ENCODE assay signal across 28 cellular contexts in genomic region chrX:41604154-41604553, GRCh38.
DNase-seq lines count a peak whose midpoint lies in the region; ATAC-seq, FAIRE-seq and TF ChIP-seq lines count a peak whose summit lies in the region.
"Had no signal": no experiment of that assay in that cellular context is flagged by ENCODE, and none has a peak within 500 bp of the region (broad histone marks: within the 10 kb centered on the region; RNA-seq: fewer than 3 reads in every experiment).

No MANE protein-coding gene starts in this region.

- peak overlapping the region; percentile 36 to 78 (median 62); a peak in 5 of 7 replicates for H3K27ac Mint-ChIP-seq in H9
- peak overlapping the region; percentile 85 for H3K27ac Mint-ChIP-seq in glutamatergic neuron (ENCODE audit: unreplicated experiment)
- H3K27ac Mint-ChIP-seq: activated CD4-positive, alpha-beta T cell treated with anti-CD3 and anti-CD28 coated beads, Interleukin-2, amount 10 ng/mL, durations not matched to agents 7 days and 5 days; activated naive CD4-positive, alpha-beta T cell treated with anti-CD3 and anti-CD28 coated beads, Interleukin-2, amount 50 U/mL, for 24 hours; CD4-positive, alpha-beta memory T cell had no signal

- no peaks in the 10 kb centered on the region for H3K9me3 ChIP-seq in A549
- H3K9me3 ChIP-seq in H9 (ENCODE audit: control insufficient read depth, low read depth, low read length), result no peaks in the 10 kb centered on the region
- no peaks in the 10 kb centered on the region for H3K9me3 ChIP-seq in SJCRH30 (replicated peaks)
- H3K9me3 ChIP-seq: gastrocnemius medialis, mucosa of descending colon, Peyer's patch, testis had no signal

- H3K4me3 Mint-ChIP-seq in H9 (no peak overlapping the region; a peak in 1 of 5 replicates), glutamatergic neuron (ENCODE audit: unreplicated experiment) (no peak overlapping the region)
- H3K4me3 Mint-ChIP-seq: activated CD4-positive, alpha-beta T cell treated with anti-CD3 and anti-CD28 coated beads, Interleukin-2, amount 10 ng/mL, durations not matched to agents 7 days and 5 days; activated naive CD4-positive, alpha-beta T cell treated with anti-CD3 and anti-CD28 coated beads, Interleukin-2, amount 50 U/mL, for 24 hours; CD4-positive, alpha-beta memory T cell; neural crest cell had no signal

- H3T11ph ChIP-seq in H9 (ENCODE audit: low read length), result no peak overlapping the region

- no peak overlapping the region for H3K14ac ChIP-seq in H9 (ENCODE audit: insufficient read depth, low read length)

- POLR2A ChIA-PET in A549 (lab: Yijun Ruan, JAX), result no interaction called here

- H2BK12ac ChIP-seq in H9 (ENCODE audit: insufficient read length, low read depth, low read length), result no peak overlapping the region

- H3K18ac ChIP-seq in H9 (ENCODE audit: insufficient read length, low read depth, low read length), result no peak overlapping the region

- H3K36me3 ChIP-seq in SJCRH30, result no peaks in the 10 kb centered on the region
- H3K36me3 ChIP-seq: gastrocnemius medialis, Peyer's patch, WERI-Rb-1 had no signal

- H3K36me3 Mint-ChIP-seq in H9 (ENCODE audit: insufficient read depth in 1 of 3, low read depth in 3 of 3), result peaks cover 2 to 12% (median 5%) of the 10 kb centered on the region in 3 experiments; a peak in 5 of 7 replicates
- no peaks in the 10 kb centered on the region for H3K36me3 Mint-ChIP-seq in glutamatergic neuron (ENCODE audit: unreplicated experiment)

- CTCF ChIA-PET in A549 (lab: Yijun Ruan, JAX), result no interaction called here

- no peaks in the 10 kb centered on the region for H3K4me1 ChIP-seq in A549
- peaks cover 14% of the 10 kb centered on the region; the same call in 1 of the 2 replicates for H3K4me1 ChIP-seq in H9 (ENCODE audit: insufficient read depth, low read length)
- peaks cover 34% of the 10 kb centered on the region for H3K4me1 ChIP-seq in SJCRH30
- H3K4me1 ChIP-seq: gastrocnemius medialis, parathyroid adenoma, Peyer's patch, testis had no signal

- 97% methylated on average over 3 of the region's 3 CpGs for WGBS in A549 (ENCODE audit: missing lambda C conversion rate)
- WGBS in H9 (ENCODE audit: extremely low coverage, insufficient read length, low lambda C conversion rate), result no CpG with 5 or more reads among the region's 3 CpGs

- H3K79me2 ChIP-seq in H9 (ENCODE audit: insufficient read depth, low read length), result no peaks in the 10 kb centered on the region
- H3K79me2 ChIP-seq: parathyroid adenoma had no signal

- peak; percentile 79 for FAIRE-seq in A549 (lab: Jason Lieb, UNC)

- intact Hi-C loops in Right ventricle myocardium inferior (cut with DNase I), result no loop called here

- no peaks in the 10 kb centered on the region for H3K27me3 ChIP-seq in H9 (ENCODE audit: insufficient read depth, low read length)
- H3K27me3 ChIP-seq in SJCRH30, result no peaks in the 10 kb centered on the region
- H3K27me3 ChIP-seq: gastrocnemius medialis, Peyer's patch, testis had no signal

- H4K5ac ChIP-seq in H9 (ENCODE audit: insufficient read length, low read depth, low read length), result no peak overlapping the region

- H3K9me3 Mint-ChIP-seq in H9 (peaks cover 28 to 34% of the 10 kb centered on the region in 2 experiments; a peak in 4 of 5 replicates), glutamatergic neuron (ENCODE audit: unreplicated experiment) (peaks cover 4% of the 10 kb centered on the region)
- H3K9me3 Mint-ChIP-seq: activated CD4-positive, alpha-beta T cell treated with anti-CD3 and anti-CD28 coated beads, Interleukin-2, amount 10 ng/mL, durations not matched to agents 7 days and 5 days; activated naive CD4-positive, alpha-beta T cell treated with anti-CD3 and anti-CD28 coated beads, Interleukin-2, amount 50 U/mL, for 24 hours had no signal

- TF ChIP-seq EP300 in A549 (IDR thresholded peaks at IDR 0.05), result no peak

- no peaks in the 10 kb centered on the region for H4K20me1 ChIP-seq in H9 (ENCODE audit: control insufficient read depth, insufficient read depth, insufficient read length)

- no peak overlapping the region for H2BK120ac ChIP-seq in H9 (ENCODE audit: low read depth, low read length, poor library complexity, severe bottlenecking)

- TF ChIP-seq CTCF in A549 (IDR thresholded peaks at IDR 0.05) (no peak), H9 (conservative IDR thresholded peaks at IDR 0.05) (no peak), glutamatergic neuron (IDR thresholded peaks at IDR 0.05; ENCODE audit: partially characterized antibody, unreplicated experiment) (no peak)

- no peak overlapping the region for H2AFZ ChIP-seq in H9 (ENCODE audit: low read length)
- H2AFZ ChIP-seq: parathyroid adenoma had no signal

- no peak overlapping the region for H2BK15ac ChIP-seq in H9 (ENCODE audit: low read depth, low read length)

- H3K27me3 Mint-ChIP-seq in H9 (ENCODE audit: low read depth) (no peaks in the 10 kb centered on the region), glutamatergic neuron (ENCODE audit: unreplicated experiment) (peaks cover 2% of the 10 kb centered on the region)
- H3K27me3 Mint-ChIP-seq: activated CD4-positive, alpha-beta T cell treated with anti-CD3 and anti-CD28 coated beads, Interleukin-2, amount 10 ng/mL, durations not matched to agents 7 days and 5 days; activated naive CD4-positive, alpha-beta T cell treated with anti-CD3 and anti-CD28 coated beads, Interleukin-2, amount 50 U/mL, for 24 hours; CD4-positive, alpha-beta memory T cell had no signal

- no peaks in the 10 kb centered on the region for H3K23me2 ChIP-seq in H9 (ENCODE audit: insufficient read length, low read depth, low read length, poor library complexity, severe bottlenecking)

- no peaks in the 10 kb centered on the region for H3K79me1 ChIP-seq in H9 (ENCODE audit: insufficient read depth, low read depth, low read length, poor library complexity, severe bottlenecking)

- H3K27ac ChIP-seq in A549 (no peak overlapping the region), H9 (ENCODE audit: insufficient read length, low read depth, low read length) (peak overlapping the region; percentile 72), SJCRH30 (peak overlapping the region; percentile 84)
- H3K27ac ChIP-seq: gastrocnemius medialis, parathyroid adenoma, testis, WERI-Rb-1 had no signal

- H3K4me3 ChIP-seq in A549 (no peak overlapping the region), SJCRH30 (no peak overlapping the region)
- H3K4me3 ChIP-seq: gastrocnemius medialis, lung, mucosa of descending colon, Peyer's patch, testis had no signal

- no peak overlapping the region for H3K4me2 ChIP-seq in A549
- no peak overlapping the region for H3K4me2 ChIP-seq in H9 (ENCODE audit: insufficient read depth, insufficient read length, low read length)

- no peak overlapping the region for H2BK20ac ChIP-seq in H9 (ENCODE audit: low read depth, low read length, poor library complexity, severe bottlenecking)

- H2BK5ac ChIP-seq in H9 (ENCODE audit: insufficient read length, low read length), result no peak overlapping the region

- no peak overlapping the region for H2AK5ac ChIP-seq in H9 (ENCODE audit: insufficient read length, low read length)

- TF ChIP-seq RAD21 in A549 (conservative IDR thresholded peaks at IDR 0.05 in 1 of 2, IDR thresholded peaks at IDR 0.05 in 1 of 2), result no peak

- H3K4me1 Mint-ChIP-seq in H9 (peaks cover 28 to 30% of the 10 kb centered on the region in 2 experiments), glutamatergic neuron (ENCODE audit: low read depth, unreplicated experiment) (peaks cover 9% of the 10 kb centered on the region)
- H3K4me1 Mint-ChIP-seq: activated CD4-positive, alpha-beta T cell treated with anti-CD3 and anti-CD28 coated beads, Interleukin-2, amount 10 ng/mL, durations not matched to agents 7 days and 5 days; activated naive CD4-positive, alpha-beta T cell treated with anti-CD3 and anti-CD28 coated beads, Interleukin-2, amount 50 U/mL, for 24 hours had no signal

- H4K91ac ChIP-seq in H9 (ENCODE audit: insufficient read length, low read depth, low read length), result no peak overlapping the region

- H3K4ac ChIP-seq in H9 (ENCODE audit: low read depth, low read length), result no peak overlapping the region

- no peak overlapping the region for H3K56ac ChIP-seq in H9 (ENCODE audit: insufficient read length, low read depth, low read length)

- DNase-seq in A549 (ENCODE audit: low read depth in 1 of 2, low spot score in 1 of 2) (no peak), H9 (no peak), SJCRH30 (peak in 1 of 2 experiments; percentile 10), glutamatergic neuron (no peak), Right ventricle myocardium inferior (ENCODE audit: missing footprints) (no peak), NCI-H2227 treated with DMSO at 0.1 percent for 48 hours (lab: John Stamatoyannopoulos, UW) (no peak)
- DNase-seq: activated CD4-positive, alpha-beta T cell treated with anti-CD3 and anti-CD28 coated beads, Interleukin-2, amount 10 ng/mL, durations not matched to agents 7 days and 5 days; amygdala; CD4-positive, alpha-beta memory T cell; EL; gastrocnemius medialis; hippocampal formation; mucosa of descending colon; NCI-H1092; Peyer's patch; retina; SHP77 treated with DMSO at 0.1 percent for 48 hours; small intestine; stimulated activated naive CD8-positive, alpha-beta T cell treated with anti-CD3 and anti-CD28 coated beads, Interleukin-15, Interleukin-2, amounts not matched to agents 100 U/mL and 50 U/mL, for 24 hours; testis; WERI-Rb-1 had no signal

- H3K23ac ChIP-seq in H9 (ENCODE audit: insufficient read length, low read depth, low read length), result no peak overlapping the region

- no peak for ATAC-seq in A549
- no peak for ATAC-seq in GM18873 (IDR thresholded peaks at IDR 0.05; ENCODE audit: low FRiP score, unreplicated experiment)
- ATAC-seq in Right ventricle myocardium inferior, result no peak
- no peak for ATAC-seq in HG03378 (IDR thresholded peaks at IDR 0.05; ENCODE audit: unreplicated experiment)
- ATAC-seq: gastrocnemius medialis; HCT116; mucosa of descending colon; stimulated activated naive CD8-positive, alpha-beta T cell treated with anti-CD3 and anti-CD28 coated beads, Interleukin-15, Interleukin-2, amounts not matched to agents 100 U/mL and 50 U/mL, for 24 hours had no signal

- H4K8ac ChIP-seq in H9 (replicated peaks; ENCODE audit: insufficient read length, low read depth, low read length), result no peak overlapping the region

- TF ChIP-seq POLR2A in A549 (IDR thresholded peaks at IDR 0.05; ENCODE audit: low read length), result no peak

- H3K9ac ChIP-seq in H9 (ENCODE audit: extremely low read depth, insufficient read length, low read length), result no peak overlapping the region
- H3K9ac ChIP-seq: parathyroid adenoma had no signal

TF ChIP-seq in A549, 52 proteins besides CTCF, POLR2A, EP300 and RAD21 (continues in another document):
- TF ChIP-seq RCOR1 (IDR thresholded peaks at IDR 0.05; ENCODE audit: low read depth, low read length), result no peak
- no peak for TF ChIP-seq SREBF2 (IDR thresholded peaks at IDR 0.05)
- TF ChIP-seq JUNB (IDR thresholded peaks at IDR 0.05), result no peak
- no peak for TF ChIP-seq PBX3 (IDR thresholded peaks at IDR 0.05)

Comparison
In these comparisons a context has a peak if more than half of its experiments do, and no peak if none do; other contexts are left out.
1. H3K27ac ChIP-seq: peak in H9 (single experiment) and SJCRH30 (single experiment); none in A549 (0 of 2).